ENCODE assay signal across 18 cellular contexts in genomic region chr13:91355099-91355825, GRCh38. TPM values are rescaled to one million over a fixed set of nuclear protein-coding genes. Genes with fewer than 3 reads are reported as not detected.
"Had no signal": no experiment of that assay in that cellular context is flagged by ENCODE, and none has a peak within 500 bp of the region (broad histone marks: within the 10 kb centered on the region; RNA-seq: fewer than 3 reads in every experiment).

No MANE protein-coding gene starts in this region.

- H3K27ac Mint-ChIP-seq: activated CD8-positive, alpha-beta T cell treated with anti-CD3 and anti-CD28 coated beads for 36 hours; activated T-helper 2 cell treated with anti-CD3 and anti-CD28 coated beads, Interferon-gamma antibody, Interleukin-2, Interleukin-4, amounts not matched to agents 10 μg/mL and 5 μg/mL and 100 μg/mL, durations not matched to agents 14 hours and 24 hours and 36 hours; endodermal cell; memory B cell; natural killer cell treated with Interleukin-12 subunit alpha and Interleukin-12 subunit beta and Interleukin-15 and Interleukin-18, amount 100 ng/mL, for 72 hours; T-helper 2 cell treated with Interferon-gamma antibody and Interleukin-4, amounts not matched to agents 5 μg/mL and 100 μg/mL, for 36 hours had no signal

- H3K27ac ChIP-seq: left ventricle myocardium inferior, sigmoid colon, upper lobe of left lung had no signal

- DNase-seq: activated CD4-positive, CD25-positive, alpha-beta regulatory T cell treated with anti-CD3 and anti-CD28 coated beads, Interleukin-2, amount 50 U/mL, for 72 hours; activated CD8-positive, alpha-beta memory T cell treated with anti-CD3 and anti-CD28 coated beads, Interleukin-2, amount 50 U/mL, for 4 hours; activated CD8-positive, alpha-beta T cell treated with anti-CD3 and anti-CD28 coated beads for 36 hours; activated naive CD4-positive, alpha-beta T cell treated with anti-CD3 and anti-CD28 coated beads, Interleukin-2, amount 50 U/mL, for 16 hours; dermis blood vessel endothelial cell; endodermal cell; erythroblast; kidney; left ventricle myocardium inferior; sigmoid colon; stimulated activated CD4-positive, alpha-beta T cell treated with anti-CD3 and anti-CD28 coated beads, Interleukin-2, amount 100 ng/mL, for 24 hours; stimulated activated naive CD4-positive, alpha-beta T cell; upper lobe of left lung had no signal

- H3K9me3 ChIP-seq: left ventricle myocardium inferior, sigmoid colon, upper lobe of left lung had no signal

- H3K4me3 Mint-ChIP-seq: activated CD8-positive, alpha-beta T cell treated with anti-CD3 and anti-CD28 coated beads for 36 hours; endodermal cell; memory B cell; natural killer cell treated with Interleukin-12 subunit alpha and Interleukin-12 subunit beta and Interleukin-15 and Interleukin-18, amount 100 ng/mL, for 72 hours; T-helper 2 cell treated with Interferon-gamma antibody and Interleukin-4, amounts not matched to agents 5 μg/mL and 100 μg/mL, for 36 hours had no signal

- H3K27me3 ChIP-seq: sigmoid colon, upper lobe of left lung had no signal

- H3K9me3 Mint-ChIP-seq: activated CD8-positive, alpha-beta T cell treated with anti-CD3 and anti-CD28 coated beads for 36 hours; activated T-helper 2 cell treated with anti-CD3 and anti-CD28 coated beads, Interferon-gamma antibody, Interleukin-2, Interleukin-4, amounts not matched to agents 10 μg/mL and 5 μg/mL and 100 μg/mL, durations not matched to agents 14 hours and 24 hours and 36 hours; endodermal cell; memory B cell; natural killer cell treated with Interleukin-12 subunit alpha and Interleukin-12 subunit beta and Interleukin-15 and Interleukin-18, amount 100 ng/mL, for 72 hours; T-helper 2 cell treated with Interferon-gamma antibody and Interleukin-4, amounts not matched to agents 5 μg/mL and 100 μg/mL, for 36 hours had no signal

- H3K4me3 ChIP-seq: left ventricle myocardium inferior, sigmoid colon, upper lobe of left lung had no signal

- H3K27me3 Mint-ChIP-seq: activated CD8-positive, alpha-beta T cell treated with anti-CD3 and anti-CD28 coated beads for 36 hours; memory B cell; natural killer cell treated with Interleukin-12 subunit alpha and Interleukin-12 subunit beta and Interleukin-15 and Interleukin-18, amount 100 ng/mL, for 72 hours had no signal

RNA-seq across cellular contexts. Expression of gene GPC5, which starts 43.2 kb away (rescaled TPM):
- total RNA-seq: pulmonary artery endothelial cell had no signal
